ENCODE assay signal across 23 cellular contexts in the genomic region with DNA sequence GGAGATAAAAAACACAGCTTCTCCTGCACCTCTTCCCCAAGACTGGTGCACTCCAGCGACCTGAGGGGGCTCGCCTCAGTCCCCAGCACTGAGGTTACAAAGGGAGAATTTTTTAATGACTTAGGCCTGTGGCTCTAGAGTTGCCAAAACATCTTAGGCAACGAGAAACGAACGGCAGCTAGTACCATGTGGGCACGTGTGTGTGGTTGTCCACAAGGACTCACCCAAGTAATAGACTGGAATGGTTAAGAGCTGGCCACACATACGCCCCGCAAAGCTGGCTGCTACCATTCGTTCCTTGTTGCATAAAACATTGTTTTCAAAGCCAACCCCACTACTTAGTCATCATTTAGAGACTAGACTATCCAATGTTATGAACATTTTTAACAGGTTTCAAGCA. TPM values are rescaled to one million over a fixed set of nuclear protein-coding genes. Genes with fewer than 3 reads are reported as not detected.
"Had no signal": no experiment of that assay in that cellular context is flagged by ENCODE, and none has a peak within 500 bp of the region (broad histone marks: within the 10 kb centered on the region; RNA-seq: fewer than 3 reads in every experiment).

No MANE protein-coding gene starts in this region.

- H3K4me1 ChIP-seq: SJCRH30 had no signal

- H3K4me3 ChIP-seq: MG63, SJCRH30 had no signal

- DNase-seq: KBM-7, MG63, NCI-H1092, NCI-H1105 treated with DMSO at 0.1 percent for 48 hours, NCI-H1417 treated with DMSO at 0.1 percent for 48 hours, NCI-H146, NCI-H187, NCI-H2029, NCI-H2081 treated with DMSO at 0.1 percent for 48 hours, NCI-H2171, NCI-H226, NCI-H446, NCI-H510A, NCI-H524 treated with DMSO at 0.1 percent for 48 hours, NCI-H69, NCI-H774, RPMI8226, SHP77, SJCRH30, T-helper 1 cell, T-helper 17 cell had no signal

- H3K4me3 Mint-ChIP-seq: T-helper 17 cell had no signal

- H3K36me3 ChIP-seq: MG63, SJCRH30 had no signal

- H3K27ac ChIP-seq: SJCRH30 had no signal

- ATAC-seq: SK-N-SH treated with all-trans-retinoic acid at 6 μM for 48 hours, T-helper 17 cell had no signal

- H3K27me3 ChIP-seq: MG63, SJCRH30 had no signal

- H3K27ac Mint-ChIP-seq: T-helper 17 cell had no signal

- H3K9me3 ChIP-seq: SJCRH30 had no signal

RNA-seq across cellular contexts. Expression of a gene that starts 26.9 kb away (rescaled TPM):
- total RNA-seq: LHCN-M2, SJCRH30 had no signal
